ENCODE assay signal across 1 cellular context in the genomic region with DNA sequence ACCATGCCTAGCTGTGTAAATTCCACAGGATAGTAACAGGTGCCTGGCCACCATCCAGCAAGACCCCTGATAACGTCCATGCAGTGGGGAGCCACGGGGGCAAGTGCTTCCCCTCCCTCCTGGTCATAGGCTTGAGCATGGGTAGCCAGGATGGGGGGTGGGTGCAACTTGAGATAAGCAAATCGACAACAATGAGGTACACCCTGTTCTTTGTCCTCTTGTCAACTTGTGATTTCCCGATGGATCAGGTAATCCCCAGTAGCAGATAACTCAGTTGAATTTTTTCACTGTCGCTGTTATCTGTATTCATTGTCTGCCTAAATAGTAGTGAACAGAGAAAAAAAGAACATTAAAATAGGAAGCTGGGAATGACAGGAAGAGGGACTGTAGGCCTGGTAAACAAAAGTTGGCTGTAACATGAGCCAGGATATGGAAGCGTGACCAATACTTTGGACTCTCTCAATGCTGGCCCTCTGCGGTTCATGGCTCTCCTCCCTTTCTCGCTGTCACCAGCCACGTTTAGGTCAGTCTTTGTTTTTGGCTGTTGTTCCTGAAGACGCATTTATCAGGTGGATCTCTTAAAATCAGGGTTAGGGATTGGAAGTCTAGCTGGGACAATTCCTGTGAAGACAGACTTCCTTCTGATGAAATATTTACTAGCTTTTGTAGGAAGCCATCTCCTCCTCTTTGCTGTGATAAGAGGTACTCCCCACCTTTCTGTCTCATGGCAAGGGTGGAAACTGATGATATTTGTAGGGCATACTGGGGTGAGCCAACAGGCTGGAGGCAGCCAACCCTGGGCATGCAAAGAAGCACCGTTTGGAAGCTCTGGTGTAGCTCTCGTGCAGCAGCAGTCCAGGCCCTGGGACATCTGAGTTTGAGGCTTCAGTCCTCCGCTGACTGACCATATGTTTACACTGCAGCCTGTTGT.
TF ChIP-seq lines count a peak whose summit lies in the region.

No MANE protein-coding gene starts in this region.

TF ChIP-seq in liver, 16 proteins besides CTCF, POLR2A, EP300 and RAD21 (continued from another document):
- TF ChIP-seq, protein P1, sequence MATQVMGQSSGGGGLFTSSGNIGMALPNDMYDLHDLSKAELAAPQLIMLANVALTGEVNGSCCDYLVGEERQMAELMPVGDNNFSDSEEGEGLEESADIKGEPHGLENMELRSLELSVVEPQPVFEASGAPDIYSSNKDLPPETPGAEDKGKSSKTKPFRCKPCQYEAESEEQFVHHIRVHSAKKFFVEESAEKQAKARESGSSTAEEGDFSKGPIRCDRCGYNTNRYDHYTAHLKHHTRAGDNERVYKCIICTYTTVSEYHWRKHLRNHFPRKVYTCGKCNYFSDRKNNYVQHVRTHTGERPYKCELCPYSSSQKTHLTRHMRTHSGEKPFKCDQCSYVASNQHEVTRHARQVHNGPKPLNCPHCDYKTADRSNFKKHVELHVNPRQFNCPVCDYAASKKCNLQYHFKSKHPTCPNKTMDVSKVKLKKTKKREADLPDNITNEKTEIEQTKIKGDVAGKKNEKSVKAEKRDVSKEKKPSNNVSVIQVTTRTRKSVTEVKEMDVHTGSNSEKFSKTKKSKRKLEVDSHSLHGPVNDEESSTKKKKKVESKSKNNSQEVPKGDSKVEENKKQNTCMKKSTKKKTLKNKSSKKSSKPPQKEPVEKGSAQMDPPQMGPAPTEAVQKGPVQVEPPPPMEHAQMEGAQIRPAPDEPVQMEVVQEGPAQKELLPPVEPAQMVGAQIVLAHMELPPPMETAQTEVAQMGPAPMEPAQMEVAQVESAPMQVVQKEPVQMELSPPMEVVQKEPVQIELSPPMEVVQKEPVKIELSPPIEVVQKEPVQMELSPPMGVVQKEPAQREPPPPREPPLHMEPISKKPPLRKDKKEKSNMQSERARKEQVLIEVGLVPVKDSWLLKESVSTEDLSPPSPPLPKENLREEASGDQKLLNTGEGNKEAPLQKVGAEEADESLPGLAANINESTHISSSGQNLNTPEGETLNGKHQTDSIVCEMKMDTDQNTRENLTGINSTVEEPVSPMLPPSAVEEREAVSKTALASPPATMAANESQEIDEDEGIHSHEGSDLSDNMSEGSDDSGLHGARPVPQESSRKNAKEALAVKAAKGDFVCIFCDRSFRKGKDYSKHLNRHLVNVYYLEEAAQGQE (IDR thresholded peaks at IDR 0.05) = peak; percentile 44
- peak in 1 of 2 donors; percentile 29 for TF ChIP-seq EGR1 (IDR thresholded peaks at IDR 0.05; ENCODE audit: low read depth in 2 of 2)
